7 cellular contexts compared by ENCODE assay signal in genomic region chr12:84787253-84787652, GRCh38.
"Had no signal": no experiment of that assay in that cellular context is flagged by ENCODE, and none has a peak within 500 bp of the region (broad histone marks: within the 10 kb centered on the region; RNA-seq: fewer than 3 reads in every experiment).

No MANE protein-coding gene starts in this region.

- H3K4me3 ChIP-seq: K562 had no signal

- H3K9ac ChIP-seq: KMS-11 had no signal

- H3K4me2 ChIP-seq: KMS-11 had no signal

- ATAC-seq: HepG2, K562 had no signal

- H3K27ac ChIP-seq: HL-60, KMS-11 had no signal

- DNase-seq: IMR-90, KBM-7, KG1 had no signal
